In genomic region chr1:6815722-6816121, GRCh38 we compare ENCODE assay signal across 34 cellular contexts.
"Had no signal": no experiment of that assay in that cellular context is flagged by ENCODE, and none has a peak within 500 bp of the region (broad histone marks: within the 10 kb centered on the region; RNA-seq: fewer than 3 reads in every experiment).

No MANE protein-coding gene starts in this region.

- FAIRE-seq: astrocyte, bronchial epithelial cell had no signal

- H3K4me3 ChIP-seq: coronary artery, dorsolateral prefrontal cortex, esophagus muscularis mucosa, gastrocnemius medialis, heart left ventricle had no signal

- H3K36me3 Mint-ChIP-seq: WTC11 had no signal

- H3K9me3 ChIP-seq: esophagus muscularis mucosa, gastrocnemius medialis, heart left ventricle had no signal

- DNase-seq: activated CD4-positive, alpha-beta T cell treated with anti-CD3 and anti-CD28 coated beads for 1 hour; activated CD4-positive, alpha-beta T cell treated with anti-CD3 and anti-CD28 coated beads for 4 hours; activated CD4-positive, alpha-beta T cell treated with anti-CD3 and anti-CD28 coated beads, Interleukin-2, amount 50 U/mL, for 1 hour; activated CD4-positive, alpha-beta T cell treated with anti-CD3 and anti-CD28 coated beads, Interleukin-2, amount 50 U/mL, for 48 hours; activated CD8-positive, alpha-beta memory T cell treated with anti-CD3 and anti-CD28 coated beads for 24 hours; activated CD8-positive, alpha-beta T cell treated with anti-CD3 and anti-CD28 coated beads for 36 hours; activated effector memory CD4-positive, alpha-beta T cell treated with Interleukin-2 at 50 U/mL for 16 hours; activated gamma-delta T cell treated with Interleukin-2 at 50 U/mL for 16 hours; activated naive CD4-positive, alpha-beta T cell treated with anti-CD3 and anti-CD28 coated beads, Interleukin-2, amount 50 U/mL, for 16 hours; activated naive CD4-positive, alpha-beta T cell treated with Interleukin-2 at 50 U/mL for 16 hours; activated T-cell treated with anti-CD3 and anti-CD28 coated beads, Interleukin-2, amount 50 U/mL, for 4 hours; amniotic stem cell; anterior cingulate cortex; brain microvascular endothelial cell; dorsolateral prefrontal cortex; effector memory CD8-positive, alpha-beta T cell; erythroblast; foreskin keratinocyte; gastrocnemius medialis; glutamatergic neuron; heart left ventricle; T-helper 17 cell; T1000 had no signal

- ATAC-seq: activated CD8-positive, alpha-beta T cell treated with anti-CD3 and anti-CD28 coated beads for 36 hours; activated T-cell treated with anti-CD3 and anti-CD28 coated beads, Interleukin-2, amount 50 U/mL, for 4 hours; activated T-helper 17 cell treated with anti-CD3 and anti-CD28 coated beads, Interleukin-2, amount 50 U/mL, for 72 hours; effector memory CD8-positive, alpha-beta T cell; foreskin keratinocyte; gastrocnemius medialis; heart left ventricle; T-helper 17 cell; WTC11 had no signal

- H3K27ac ChIP-seq: brain microvascular endothelial cell, coronary artery, dorsolateral prefrontal cortex, esophagus muscularis mucosa, foreskin keratinocyte, gastrocnemius medialis, heart left ventricle, VCaP had no signal

- H3K27me3 Mint-ChIP-seq: activated CD8-positive, alpha-beta T cell treated with anti-CD3 and anti-CD28 coated beads for 36 hours; activated naive CD8-positive, alpha-beta T cell; activated T-helper 17 cell treated with anti-CD3 and anti-CD28 coated beads, Interleukin-2, amount 50 U/mL, for 72 hours; central memory CD8-positive, alpha-beta T cell; dendritic cell treated with granulocyte-macrophage colony-stimulating factor and Interleukin-4, amounts not matched to agents 40 ng/mL and 50 ng/mL, for 4 days; effector memory CD8-positive, alpha-beta T cell; T-helper 17 cell had no signal

- H3K9me3 Mint-ChIP-seq: activated CD8-positive, alpha-beta T cell treated with anti-CD3 and anti-CD28 coated beads for 36 hours; activated T-cell treated with anti-CD3 and anti-CD28 coated beads, Interleukin-2, amount 50 U/mL, for 4 hours; activated T-helper 17 cell treated with anti-CD3 and anti-CD28 coated beads, Interleukin-2, amount 50 U/mL, for 72 hours; central memory CD8-positive, alpha-beta T cell; dendritic cell treated with granulocyte-macrophage colony-stimulating factor and Interleukin-4, amounts not matched to agents 40 ng/mL and 50 ng/mL, for 4 days; effector memory CD8-positive, alpha-beta T cell; T-helper 2 cell treated with Interferon-gamma antibody and Interleukin-4, amounts not matched to agents 5 μg/mL and 100 μg/mL, for 36 hours; WTC11 had no signal

- H3K4me3 Mint-ChIP-seq: activated CD8-positive, alpha-beta T cell treated with anti-CD3 and anti-CD28 coated beads for 36 hours; activated naive CD8-positive, alpha-beta T cell; activated T-cell treated with anti-CD3 and anti-CD28 coated beads, Interleukin-2, amount 50 U/mL, for 4 hours; activated T-helper 17 cell treated with anti-CD3 and anti-CD28 coated beads, Interleukin-2, amount 50 U/mL, for 72 hours; central memory CD8-positive, alpha-beta T cell; dendritic cell treated with granulocyte-macrophage colony-stimulating factor and Interleukin-4, amounts not matched to agents 40 ng/mL and 50 ng/mL, for 4 days; T-helper 17 cell; T-helper 2 cell treated with Interferon-gamma antibody and Interleukin-4, amounts not matched to agents 5 μg/mL and 100 μg/mL, for 36 hours; WTC11 had no signal

- H3K36me3 ChIP-seq: brain microvascular endothelial cell, esophagus muscularis mucosa, gastrocnemius medialis, heart left ventricle had no signal

- H3K27ac Mint-ChIP-seq: activated CD8-positive, alpha-beta T cell treated with anti-CD3 and anti-CD28 coated beads for 36 hours; activated naive CD8-positive, alpha-beta T cell; activated T-helper 17 cell treated with anti-CD3 and anti-CD28 coated beads, Interleukin-2, amount 50 U/mL, for 72 hours; dendritic cell treated with granulocyte-macrophage colony-stimulating factor and Interleukin-4, amounts not matched to agents 40 ng/mL and 50 ng/mL, for 4 days; effector memory CD8-positive, alpha-beta T cell; T-helper 17 cell; T-helper 2 cell treated with Interferon-gamma antibody and Interleukin-4, amounts not matched to agents 5 μg/mL and 100 μg/mL, for 36 hours; WTC11 had no signal

- H3K27me3 ChIP-seq: brain microvascular endothelial cell, dorsolateral prefrontal cortex, esophagus muscularis mucosa, foreskin keratinocyte, gastrocnemius medialis, heart left ventricle had no signal
